In the genomic region with DNA sequence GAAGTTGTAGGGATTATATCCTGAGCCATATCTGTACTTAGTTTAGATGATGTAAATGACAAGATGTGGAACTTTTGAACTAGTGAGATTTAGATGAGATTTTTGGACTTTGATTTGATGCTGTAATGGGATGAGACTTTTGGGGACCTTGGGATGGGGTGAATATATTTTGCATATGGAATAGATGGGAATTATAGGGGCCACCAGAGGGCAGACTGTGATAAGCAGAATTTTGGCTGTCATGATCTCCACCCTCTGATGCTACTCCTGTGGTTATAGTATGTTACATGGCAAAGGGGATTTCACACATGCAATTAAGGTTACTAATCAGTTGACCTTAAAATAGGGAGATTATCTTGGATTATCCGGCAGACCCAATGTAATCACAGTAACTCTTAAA, we compare ENCODE assay signal across 14 cellular contexts.
DNase-seq lines count a peak whose midpoint lies in the region; ATAC-seq, FAIRE-seq and TF ChIP-seq lines count a peak whose summit lies in the region.
"Had no signal": no experiment of that assay in that cellular context is flagged by ENCODE, and none has a peak within 500 bp of the region (broad histone marks: within the 10 kb centered on the region; RNA-seq: fewer than 3 reads in every experiment).

No MANE protein-coding gene starts in this region.

- POLR2A ChIA-PET in Panc1 (lab: Charles Lee): no interaction called here

- no peak for ATAC-seq in Panc1
- ATAC-seq in HG02588 (IDR thresholded peaks at IDR 0.05; ENCODE audit: unreplicated experiment): no peak

- TF ChIP-seq EP300 in Ishikawa (IDR thresholded peaks at IDR 0.05; ENCODE audit: borderline replicate concordance): no peak

- TF ChIP-seq CTCF in D721Med (IDR thresholded peaks at IDR 0.05; ENCODE audit: insufficient read depth, missing control alignments) (peak; percentile 11), Panc1 (IDR thresholded peaks at IDR 0.05) (peak; percentile 14; the same call in 1 of the 2 replicates)

- H3K4me3 ChIP-seq in Panc1 (ENCODE audit: low read depth in 2 of 2, low read length in 2 of 2): no peak overlapping the region
- no peak overlapping the region for H3K4me3 ChIP-seq in effector memory CD4-positive, alpha-beta T cell (ENCODE audit: insufficient read depth, low read depth, low read length, poor library complexity, severe bottlenecking)
- H3K4me3 ChIP-seq: dorsolateral prefrontal cortex had no signal

- no peak overlapping the region for H3K27ac ChIP-seq in Panc1 (ENCODE audit: low read length)
- H3K27ac ChIP-seq in effector memory CD4-positive, alpha-beta T cell (ENCODE audit: insufficient read depth, low read length, poor library complexity, severe bottlenecking): no peak overlapping the region
- H3K27ac ChIP-seq: dorsolateral prefrontal cortex had no signal

- no peaks in the 10 kb centered on the region for H3K4me1 ChIP-seq in Panc1 (ENCODE audit: control insufficient read depth, insufficient read depth, low read length)
- H3K4me1 ChIP-seq in effector memory CD4-positive, alpha-beta T cell (ENCODE audit: control insufficient read depth, insufficient read depth, low read length, poor library complexity, severe bottlenecking): no peaks in the 10 kb centered on the region

- BruUV-seq in Panc1 (replicated peaks; lab: Mats Ljungman, UMichigan): no TSS peak

- no peaks in the 10 kb centered on the region for H3K9me3 ChIP-seq in Panc1 (ENCODE audit: control insufficient read depth, insufficient read depth, low read depth, low read length)
- no peaks in the 10 kb centered on the region for H3K9me3 ChIP-seq in effector memory CD4-positive, alpha-beta T cell (ENCODE audit: control insufficient read depth, low read length)

- FAIRE-seq in D721Med (lab: Jason Lieb, UNC): no peak
- FAIRE-seq: GM18507, H54, small intestine had no signal

- peak; percentile 17; the same call in 1 of the 2 replicates for TF ChIP-seq RAD21 in Ishikawa (IDR thresholded peaks at IDR 0.05; ENCODE audit: low read depth)

- CTCF ChIA-PET in Panc1 (lab: Charles Lee): no interaction called here

- in situ Hi-C loops in Panc1 (cut with HindIII; ENCODE audit: low pct_unique_long_range_greater_than_20kb, low sequenced_read_pairs): no loop called here

- H3K36me3 ChIP-seq in Panc1 (ENCODE audit: control insufficient read depth, insufficient read depth, low read length): no peaks in the 10 kb centered on the region
- no peaks in the 10 kb centered on the region for H3K36me3 ChIP-seq in effector memory CD4-positive, alpha-beta T cell (ENCODE audit: control insufficient read depth, insufficient read depth, low read length)

- no peaks in the 10 kb centered on the region for H3K27me3 ChIP-seq in Panc1 (ENCODE audit: control insufficient read depth, insufficient read depth, low read length)
- H3K27me3 ChIP-seq in effector memory CD4-positive, alpha-beta T cell (replicated peaks; ENCODE audit: control insufficient read depth, insufficient read depth, low read length, poor library complexity, severe bottlenecking): no peaks in the 10 kb centered on the region

- intact Hi-C loops in Panc1 (cut with micrococcal nuclease; ENCODE audit: unreplicated experiment): no loop called here

- no peak for DNase-seq in D721Med (ENCODE audit: insufficient read length, low spot score)
- no peak for DNase-seq in Panc1 (ENCODE audit: low read depth, low spot score)
- DNase-seq in fibroblast of peridontal ligament (ENCODE audit: extremely low read depth): peak; percentile 1
- no peak for DNase-seq in effector memory CD4-positive, alpha-beta T cell
- DNase-seq in NCI-H524 treated with DMSO at 0.1 percent for 48 hours (lab: John Stamatoyannopoulos, UW): no peak
- DNase-seq in foreskin melanocyte: no peak
- DNase-seq: activated effector memory CD4-positive, alpha-beta T cell treated with anti-CD3 and anti-CD28 coated beads, Interleukin-2, amount 50 U/mL, for 16 hours; dorsolateral prefrontal cortex; midbrain; small intestine had no signal

TF ChIP-seq in Ishikawa, 13 proteins besides CTCF, POLR2A, EP300 and RAD21:
- no peak for TF ChIP-seq CEBPB (IDR thresholded peaks at IDR 0.05)
- no peak for TF ChIP-seq TCF12 (IDR thresholded peaks at IDR 0.05; ENCODE audit: low read depth)
- no peak for TF ChIP-seq USF1 (IDR thresholded peaks at IDR 0.05)
- no peak for TF ChIP-seq TEAD4 (IDR thresholded peaks at IDR 0.05)
- no peak for TF ChIP-seq TAF1 (IDR thresholded peaks at IDR 0.05; ENCODE audit: low read depth)
- TF ChIP-seq ZBTB7A (IDR thresholded peaks at IDR 0.05; ENCODE audit: low read depth): no peak
- TF ChIP-seq YY1 (IDR thresholded peaks at IDR 0.05; ENCODE audit: low read depth): no peak
- TF ChIP-seq MAX (IDR thresholded peaks at IDR 0.05): no peak
- TF ChIP-seq, protein P1, sequence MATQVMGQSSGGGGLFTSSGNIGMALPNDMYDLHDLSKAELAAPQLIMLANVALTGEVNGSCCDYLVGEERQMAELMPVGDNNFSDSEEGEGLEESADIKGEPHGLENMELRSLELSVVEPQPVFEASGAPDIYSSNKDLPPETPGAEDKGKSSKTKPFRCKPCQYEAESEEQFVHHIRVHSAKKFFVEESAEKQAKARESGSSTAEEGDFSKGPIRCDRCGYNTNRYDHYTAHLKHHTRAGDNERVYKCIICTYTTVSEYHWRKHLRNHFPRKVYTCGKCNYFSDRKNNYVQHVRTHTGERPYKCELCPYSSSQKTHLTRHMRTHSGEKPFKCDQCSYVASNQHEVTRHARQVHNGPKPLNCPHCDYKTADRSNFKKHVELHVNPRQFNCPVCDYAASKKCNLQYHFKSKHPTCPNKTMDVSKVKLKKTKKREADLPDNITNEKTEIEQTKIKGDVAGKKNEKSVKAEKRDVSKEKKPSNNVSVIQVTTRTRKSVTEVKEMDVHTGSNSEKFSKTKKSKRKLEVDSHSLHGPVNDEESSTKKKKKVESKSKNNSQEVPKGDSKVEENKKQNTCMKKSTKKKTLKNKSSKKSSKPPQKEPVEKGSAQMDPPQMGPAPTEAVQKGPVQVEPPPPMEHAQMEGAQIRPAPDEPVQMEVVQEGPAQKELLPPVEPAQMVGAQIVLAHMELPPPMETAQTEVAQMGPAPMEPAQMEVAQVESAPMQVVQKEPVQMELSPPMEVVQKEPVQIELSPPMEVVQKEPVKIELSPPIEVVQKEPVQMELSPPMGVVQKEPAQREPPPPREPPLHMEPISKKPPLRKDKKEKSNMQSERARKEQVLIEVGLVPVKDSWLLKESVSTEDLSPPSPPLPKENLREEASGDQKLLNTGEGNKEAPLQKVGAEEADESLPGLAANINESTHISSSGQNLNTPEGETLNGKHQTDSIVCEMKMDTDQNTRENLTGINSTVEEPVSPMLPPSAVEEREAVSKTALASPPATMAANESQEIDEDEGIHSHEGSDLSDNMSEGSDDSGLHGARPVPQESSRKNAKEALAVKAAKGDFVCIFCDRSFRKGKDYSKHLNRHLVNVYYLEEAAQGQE (IDR thresholded peaks at IDR 0.05; ENCODE audit: low read depth): no peak
- no peak for TF ChIP-seq FOXM1 (IDR thresholded peaks at IDR 0.05; ENCODE audit: borderline replicate concordance, low read depth)
- no peak for TF ChIP-seq CREB1 (IDR thresholded peaks at IDR 0.05; ENCODE audit: low read depth)
- no peak for TF ChIP-seq NFIC (IDR thresholded peaks at IDR 0.05)
- TF ChIP-seq EGR1 (IDR thresholded peaks at IDR 0.05): no peak
TF ChIP-seq in Ishikawa: peak in this region for 0.
